Comparison of ENCODE assay signal across 8 cellular contexts in the genomic region with DNA sequence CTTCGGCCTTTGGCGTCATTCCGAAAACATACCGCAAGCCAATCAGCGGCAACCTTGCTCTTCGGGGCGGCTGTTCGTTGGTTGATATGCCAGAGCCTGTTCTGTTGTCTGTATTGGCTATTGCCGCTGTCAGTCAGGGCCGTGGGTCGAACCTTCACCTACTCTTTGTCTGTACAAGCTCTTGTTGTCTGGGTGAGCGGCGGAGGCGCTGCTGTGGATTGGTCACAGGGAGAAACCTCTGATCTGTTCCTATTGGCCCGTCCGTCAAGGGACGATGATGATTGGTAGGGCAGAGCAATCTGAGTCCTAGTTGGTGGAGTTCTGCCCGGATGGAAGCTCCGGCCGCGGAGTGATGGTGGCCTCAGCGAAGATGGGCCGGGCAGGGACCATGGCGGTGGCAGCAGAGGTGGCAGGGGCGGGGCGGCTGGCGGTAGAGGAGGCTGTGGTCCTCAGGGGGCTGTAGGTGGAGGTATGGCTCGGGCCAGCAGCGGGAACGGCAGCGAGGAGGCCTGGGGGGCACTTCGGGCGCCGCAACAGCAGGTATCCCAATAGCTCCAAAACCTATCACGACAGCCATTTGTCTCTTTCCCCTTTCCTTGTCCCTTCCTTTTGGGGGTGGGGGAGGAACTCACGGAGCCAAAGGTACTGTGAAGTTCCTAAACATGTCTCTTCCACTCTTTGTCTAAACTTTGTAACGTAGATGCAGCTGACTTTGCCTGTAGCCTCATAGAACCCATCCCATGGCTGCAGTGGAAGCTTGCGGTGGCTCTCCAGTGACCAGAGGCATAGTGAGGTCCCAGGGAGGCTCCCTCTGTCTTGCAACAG. TPM values are rescaled to one million over a fixed set of nuclear protein-coding genes. Genes with fewer than 3 reads are reported as not detected.
DNase-seq lines count a peak whose midpoint lies in the region; ATAC-seq, FAIRE-seq and TF ChIP-seq lines count a peak whose summit lies in the region.

WBP1 (plus strand) TSS at position 307 of the 825 bp plus-strand sequence; CDS start at position 472, 165 bp downstream.

- no peaks in the 10 kb centered on the region for H3K9me3 ChIP-seq in HepG2 (ENCODE audit: low read length)

- H3K9ac ChIP-seq in HepG2 (ENCODE audit: insufficient read depth, low read depth, low read length) = peak within 1 kb of the TSS; percentile 87

- POLR2A ChIA-PET in activated CD4-positive, alpha-beta memory T cell treated with anti-CD3 and anti-CD28 coated beads for 36 hours (lab: Charles Lee) = interaction anchor here (0.9 to 3.2 kb wide), 8 partner anchors 10 to 254 kb away, joined by 3 to 20 read pairs (median 8); partner anchors contain the start of genes AUP1, C2orf81, CCDC142 and DQX1
- POLR2A ChIA-PET in HepG2 (lab: Yijun Ruan, JAX) = interaction anchor here (0.6 to 12.4 kb wide), 24 partner anchors 10 to 1245 kb away, joined by 3 to 342 read pairs (median 9); partner anchors contain the start of genes AUP1, C2orf81, CCDC142 and DQX1

- CTCF ChIA-PET in activated CD4-positive, alpha-beta memory T cell treated with anti-CD3 and anti-CD28 coated beads for 36 hours (lab: Charles Lee) = interaction anchor here (0.9 to 3.6 kb wide), 6 partner anchors 8 to 73 kb away, joined by 5 to 19 read pairs (median 8); partner anchors contain the start of genes CCDC142, HTRA2, MRPL53 and TTC31
- CTCF ChIA-PET in HepG2 (lab: Yijun Ruan, JAX; ENCODE audit: low intra/inter-chr PET ratio, low total read pairs) = no interaction called here

- no peaks in the 10 kb centered on the region; a peak in 1 of 5 replicates for H3K27me3 ChIP-seq in HepG2 (ENCODE audit: control insufficient read depth in 1 of 2, insufficient read depth in 2 of 2, low read length in 2 of 2)

- H3K4me3 ChIP-seq in HepG2 (replicated peaks in 1 of 3; ENCODE audit: insufficient read depth in 1 of 3, low read depth in 2 of 3, low read length in 3 of 3) = peak within 1 kb of the TSS; percentile 76 to 92 (median 88)

- TF ChIP-seq CTCF in C4-2B (conservative IDR thresholded peaks at IDR 0.05) = no peak
- no peak for TF ChIP-seq CTCF in HepG2 (CRISPR knock-in tag; IDR thresholded peaks at IDR 0.05)

- TF ChIP-seq EP300 in HepG2 (IDR thresholded peaks at IDR 0.05; ENCODE audit: low read depth in 2 of 2, low read length in 2 of 2) = no peak; a peak in 1 of 4 replicates
- TF ChIP-seq EP300 in HepG2 (CRISPR knock-in tag; IDR thresholded peaks at IDR 0.05; ENCODE audit: borderline replicate concordance) = no peak

- H3K4me2 ChIP-seq in HepG2 (ENCODE audit: low read depth, low read length) = peak within 1 kb of the TSS; percentile 98

- peaks cover 55% of the 10 kb centered on the region for H3K4me1 Mint-ChIP-seq in activated CD4-positive, alpha-beta memory T cell treated with anti-CD3 and anti-CD28 coated beads for 36 hours (ENCODE audit: low read depth)

- no peaks in the 10 kb centered on the region for H3K9me3 Mint-ChIP-seq in activated CD4-positive, alpha-beta memory T cell treated with anti-CD3 and anti-CD28 coated beads for 36 hours

- peak in 1 of 2 experiments; percentile 62; a peak in 2 of 4 replicates for TF ChIP-seq POLR2A in HepG2 (IDR thresholded peaks at IDR 0.05; ENCODE audit: insufficient read depth in 1 of 2, low read depth in 2 of 2, low read length in 2 of 2)

- ATAC-seq in GM19438 (IDR thresholded peaks at IDR 0.05; ENCODE audit: low read depth, unreplicated experiment) = peak; percentile 79
- peak; percentile 71 for ATAC-seq in HG03575 (IDR thresholded peaks at IDR 0.05; ENCODE audit: extremely low read depth, insufficient number of reproducible peaks, low FRiP score, unreplicated experiment)
- peak; percentile 92 for ATAC-seq in HepG2

- peak within 1 kb of the TSS; percentile 81 for H3K27ac ChIP-seq in C4-2B
- H3K27ac ChIP-seq in HepG2 (ENCODE audit: extremely low read length, insufficient read depth, low read length) = peak within 1 kb of the TSS; percentile 89

- WGBS in HepG2 (ENCODE audit: low lambda C conversion rate) = 2% methylated on average over 27 of the region's 38 CpGs

- H3K27me3 Mint-ChIP-seq in activated CD4-positive, alpha-beta memory T cell treated with anti-CD3 and anti-CD28 coated beads for 36 hours = peaks cover 2% of the 10 kb centered on the region

- peak within 1 kb of the TSS; percentile 87 for H3K4me3 Mint-ChIP-seq in activated CD4-positive, alpha-beta memory T cell treated with anti-CD3 and anti-CD28 coated beads for 36 hours

- no peak within 1 kb of the TSS for H2AFZ ChIP-seq in HepG2 (ENCODE audit: low read length)

- 0 out of 2 replicates have a peak, but pooled peaks have one; percentile 26 for TF ChIP-seq RAD21 in HepG2 (CRISPR knock-in tag; IDR thresholded peaks at IDR 0.05)

- DNase-seq in NCI-H82 treated with DMSO at 0.1 percent for 48 hours (lab: John Stamatoyannopoulos, UW; ENCODE audit: unreplicated experiment) = peak; percentile 100
- peak; percentile 100 for DNase-seq in activated CD4-positive, alpha-beta memory T cell treated with anti-CD3 and anti-CD28 coated beads for 36 hours
- DNase-seq in dermis microvascular lymphatic vessel endothelial cell (ENCODE audit: low read depth in 2 of 2) = peak; percentile 100
- DNase-seq in HepG2 (ENCODE audit: low spot score) = peak; percentile 100
- DNase-seq in stimulated activated CD4-positive, alpha-beta T cell treated with anti-CD3 and anti-CD28 coated beads, Interleukin-4, amount 100 ng/mL, for 1 hour = peak; percentile 97

- in situ Hi-C loops in HepG2 (cut with HindIII; ENCODE audit: extremely low pct_ligation_motif_present, low pct_unique_long_range_greater_than_20kb) = no loop called here

- intact Hi-C loops in activated CD4-positive, alpha-beta memory T cell treated with anti-CD3 and anti-CD28 coated beads for 36 hours (cut with micrococcal nuclease) = loop anchor here (1.0 to 10.0 kb wide), 6 partner anchors 14 to 1224 kb away; partner anchors contain the start of genes AUP1, CCT7, HTRA2 and MRPL53
- intact Hi-C loops in HepG2 (cut with micrococcal nuclease; ENCODE audit: unreplicated experiment) = loop anchor here (1.0 to 2.0 kb wide), 3 partner anchors 14 to 70 kb away; partner anchors contain the start of genes AUP1, HTRA2 and MRPL53

- peak; percentile 96 for FAIRE-seq in HepG2 (lab: Jason Lieb, UNC)

- BruUV-seq in HepG2 (replicated peaks; lab: Mats Ljungman, UMichigan) = TSS peak; percentile 66

- peaks cover 4% of the 10 kb centered on the region; the same call in 1 of the 2 replicates for H4K20me1 ChIP-seq in HepG2 (ENCODE audit: insufficient read depth, low read length)

- peak within 1 kb of the TSS; percentile 99 for H3K27ac Mint-ChIP-seq in activated CD4-positive, alpha-beta memory T cell treated with anti-CD3 and anti-CD28 coated beads for 36 hours

- peaks cover 28% of the 10 kb centered on the region for H3K79me2 ChIP-seq in HepG2 (ENCODE audit: insufficient read depth, low read length)

- peaks cover 1 to 24% of the 10 kb centered on the region in 2 experiments for H3K36me3 ChIP-seq in HepG2 (replicated peaks in 1 of 2; ENCODE audit: control insufficient read depth in 1 of 2, insufficient read depth in 2 of 2, low read length in 2 of 2)

- H3K36me3 Mint-ChIP-seq in activated CD4-positive, alpha-beta memory T cell treated with anti-CD3 and anti-CD28 coated beads for 36 hours = peaks cover 20% of the 10 kb centered on the region

- peaks cover 41% of the 10 kb centered on the region for H3K4me1 ChIP-seq in HepG2 (ENCODE audit: insufficient read depth, low read length)

TF ChIP-seq in HepG2, 621 proteins besides CTCF, POLR2A, EP300 and RAD21 (continues in another document):
- TF ChIP-seq GPN1 (CRISPR knock-in tag; IDR thresholded peaks at IDR 0.05; ENCODE audit: borderline replicate concordance) (no peak), ZNF761 (CRISPR knock-in tag; conservative IDR thresholded peaks at IDR 0.05) (no peak), SMAD3 (CRISPR knock-in tag; IDR thresholded peaks at IDR 0.05) (no peak; the same call in 1 of the 2 replicates), ZBTB42 (CRISPR knock-in tag; IDR thresholded peaks at IDR 0.05) (no peak), PHF21A (CRISPR knock-in tag; IDR thresholded peaks at IDR 0.05) (peak; percentile 42; the same call in 1 of the 2 replicates), MATR3 (CRISPR knock-in tag; IDR thresholded peaks at IDR 0.05) (no peak), KLF13 (CRISPR knock-in tag; IDR thresholded peaks at IDR 0.05) (no peak), ZNF10 (CRISPR knock-in tag; IDR thresholded peaks at IDR 0.05; ENCODE audit: borderline replicate concordance, low read depth) (no peak), ZNF713 (CRISPR knock-in tag; IDR thresholded peaks at IDR 0.05) (peak; percentile 57; the same call in 1 of the 2 replicates)

RNA-seq across cellular contexts. Expression of gene WBP1, which starts in this region (rescaled TPM):
- 10 to 100 TPM; 32.9 to 35.9 TPM for total RNA-seq in activated CD4-positive, alpha-beta memory T cell treated with anti-CD3 and anti-CD28 coated beads for 36 hours
- 35.3 and 49.9 TPM in 2 replicates for total RNA-seq in dermis microvascular lymphatic vessel endothelial cell
- total RNA-seq in HepG2 (2016; rRNA removed; fragmentation: Illumina TruSeq; extraction: Trizol) = 26.5 and 38.8 TPM in 2 replicates
- total RNA-seq in HepG2 (2016; cell fraction: cytosol; rRNA removed; fragmentation: Illumina TruSeq; extraction: Trizol; ENCODE audit: low read depth) = 50.0 and 58.3 TPM in 2 replicates
- 27.8 and 36.5 TPM in 2 replicates for total RNA-seq in HepG2 (2016; cell fraction: insoluble cytoplasmic fraction; rRNA removed; fragmentation: Illumina TruSeq; extraction: Trizol)
- 61.3 and 76.9 TPM in 2 replicates for total RNA-seq in HepG2 (2016; cell fraction: membrane; rRNA removed; fragmentation: Illumina TruSeq; extraction: Trizol)
- 25.9 and 29.1 TPM in 2 replicates for total RNA-seq in HepG2 (2016; cell fraction: nucleus; rRNA removed; fragmentation: Illumina TruSeq; extraction: Trizol)
- polyA plus RNA-seq in HepG2 (2011; rRNA removed) = 85.7 and 107 TPM in 2 replicates
- polyA plus RNA-seq in HepG2 (2011; cell fraction: cytosol; rRNA removed) = 77.8 and 109 TPM in 2 replicates
- 406 and 434 TPM in 2 replicates for polyA plus RNA-seq in HepG2 (2011; cell fraction: nucleus; rRNA removed)
- 45.0 and 50.3 TPM in 2 replicates for polyA plus RNA-seq in HepG2 (2012)
- polyA plus RNA-seq in HepG2 (2016; cell fraction: cytosol; fragmentation: Illumina TruSeq; extraction: Trizol; ENCODE audit: low read depth) = 82.9 and 90.6 TPM in 2 replicates
- 41.4 and 46.0 TPM in 2 replicates for polyA plus RNA-seq in HepG2 (2016; cell fraction: insoluble cytoplasmic fraction; fragmentation: Illumina TruSeq; extraction: Trizol; ENCODE audit: low read depth)
- polyA plus RNA-seq in HepG2 (2016; cell fraction: membrane; fragmentation: Illumina TruSeq; extraction: Trizol; ENCODE audit: low read depth) = 87.2 and 99.7 TPM in 2 replicates
- 71.0 and 71.7 TPM in 2 replicates for polyA plus RNA-seq in HepG2 (2016; cell fraction: nucleus; fragmentation: Illumina TruSeq; extraction: Trizol; ENCODE audit: insufficient read depth, low read depth)
- polyA minus RNA-seq in HepG2 (2011; rRNA and poly(A)+ RNA removed; ENCODE audit: low replicate concordance) = 54.1 and 96.5 TPM in 2 replicates
- 9.6 and 9.8 TPM in 2 replicates for polyA minus RNA-seq in HepG2 (2011; cell fraction: cytosol; rRNA and poly(A)+ RNA removed)
- polyA minus RNA-seq in HepG2 (2011; cell fraction: nucleus; rRNA and poly(A)+ RNA removed) = 29.4 and 41.2 TPM in 2 replicates

Comparison
In these comparisons a context has a peak if more than half of its experiments do, and no peak if none do; other contexts are left out.
1. Peak in every context shown above with its lines: DNase-seq, ATAC-seq, H3K4me3 ChIP-seq and H3K27ac ChIP-seq.